Comparison of ENCODE assay signal across 7 cellular contexts in genomic region chrX:101491943-101492342, GRCh38. TPM values are rescaled to one million over a fixed set of nuclear protein-coding genes. Genes with fewer than 3 reads are reported as not detected.
"Had no signal": no experiment of that assay in that cellular context is flagged by ENCODE, and none has a peak within 500 bp of the region (broad histone marks: within the 10 kb centered on the region; RNA-seq: fewer than 3 reads in every experiment).

No MANE protein-coding gene starts in this region.

- H3K27ac Mint-ChIP-seq: GM23338, HFFc6 had no signal

- DNase-seq: HFFc6, IMR-90 had no signal

- H3K9me3 ChIP-seq: HAP-1 had no signal

- ATAC-seq: GM23338, HCT116, K562 had no signal

- H3K9me3 Mint-ChIP-seq: GM23338, HFFc6 had no signal

- H3K4me3 Mint-ChIP-seq: GM23338, HFFc6 had no signal

- H3K4me1 Mint-ChIP-seq: GM23338 had no signal

RNA-seq across cellular contexts. Expression of gene ARMCX1, which starts 58.4 kb away (rescaled TPM):
- total RNA-seq: HT-29 had no signal
